In the genomic region with DNA sequence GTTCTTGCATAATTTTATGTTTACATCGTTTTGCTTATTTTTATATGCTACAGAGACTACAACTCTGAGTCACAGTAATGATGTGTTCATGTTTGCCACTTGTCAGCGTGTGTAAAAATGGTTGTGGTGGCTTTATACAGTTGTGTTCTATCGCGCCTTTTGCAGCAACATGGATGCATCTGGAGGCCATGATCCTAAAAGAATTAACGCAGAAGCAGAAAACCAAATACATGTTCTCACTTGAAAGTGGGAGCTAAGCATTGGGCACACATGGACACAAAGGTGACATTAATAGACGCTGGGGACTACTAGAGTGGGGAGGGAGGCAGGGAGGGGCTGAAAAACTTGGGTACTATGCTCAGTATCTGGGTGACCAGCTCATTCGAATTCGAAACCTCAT, we compare ENCODE assay signal across 8 cellular contexts. TPM values are rescaled to one million over a fixed set of nuclear protein-coding genes. Genes with fewer than 3 reads are reported as not detected.
DNase-seq lines count a peak whose midpoint lies in the region; ATAC-seq and TF ChIP-seq lines count a peak whose summit lies in the region.

No MANE protein-coding gene starts in this region.

- H3K27me3 ChIP-seq in skeletal muscle satellite cell (ENCODE audit: control insufficient read depth, insufficient read depth, low read length) = peaks cover 7% of the 10 kb centered on the region

- H3K4me3 ChIP-seq in WI38 (ENCODE audit: low read depth, low read length) = peak overlapping the region; percentile 71
- H3K4me3 ChIP-seq in fibroblast of mammary gland (ENCODE audit: control insufficient read depth, low read depth, low read length) = peak overlapping the region; percentile 97
- H3K4me3 ChIP-seq in skeletal muscle satellite cell (ENCODE audit: low read length) = peak overlapping the region; percentile 87

- TF ChIP-seq CTCF in WI38 (IDR thresholded peaks at IDR 0.05; ENCODE audit: low read depth, low read length) (no peak), fibroblast of mammary gland (conservative IDR thresholded peaks at IDR 0.05; ENCODE audit: control insufficient read depth, insufficient read depth, low read depth, low read length) (no peak)

- peaks cover 17% of the 10 kb centered on the region for H3K36me3 ChIP-seq in skeletal muscle satellite cell (ENCODE audit: insufficient read depth, low read length)

- no peak for ATAC-seq in GM19023 (IDR thresholded peaks at IDR 0.05; ENCODE audit: unreplicated experiment)

- peaks cover 11% of the 10 kb centered on the region for H3K4me1 ChIP-seq in skeletal muscle satellite cell (ENCODE audit: control insufficient read depth, insufficient read depth, low read length)

- peak; percentile 3 to 19 for DNase-seq in activated CD4-positive, alpha-beta T cell treated with anti-CD3 and anti-CD28 coated beads for 4 hours
- DNase-seq in activated CD4-positive, alpha-beta T cell treated with anti-CD3 and anti-CD28 coated beads for 1 hour = no peak
- DNase-seq in fibroblast of mammary gland (ENCODE audit: low read depth) (no peak), GM19240 (ENCODE audit: insufficient read length, low spot score) (no peak), NOMO-1 (lab: John Stamatoyannopoulos, UW; ENCODE audit: unreplicated experiment in 2 of 2) (no peak)

- no peaks in the 10 kb centered on the region for H3K9me3 ChIP-seq in skeletal muscle satellite cell (replicated peaks; ENCODE audit: low read length)

- H3K4me2 ChIP-seq in skeletal muscle satellite cell (ENCODE audit: low read length) = peak overlapping the region; percentile 88

- H3K9ac ChIP-seq in skeletal muscle satellite cell (ENCODE audit: low read depth, low read length) = peak overlapping the region; percentile 93

RNA-seq across cellular contexts. Expression of a gene that starts 1.0 kb away (rescaled TPM):
- total RNA-seq in skeletal muscle satellite cell (2012; rRNA removed) = 57.7 and 62.4 TPM in 2 replicates

RNA-seq across cellular contexts. Expression of a gene that starts 9.7 kb away (rescaled TPM):
- 15.5 and 17.5 TPM in 2 replicates for total RNA-seq in skeletal muscle satellite cell (2012; rRNA removed)

RNA-seq across cellular contexts. Expression of a gene that starts 39.6 kb away (rescaled TPM):
- total RNA-seq in skeletal muscle satellite cell (2012; rRNA removed) = 10.6 and 14.0 TPM in 2 replicates

RNA-seq across cellular contexts. Expression of a gene that starts 39.9 kb away (rescaled TPM):
- 1.0 and 1.7 TPM in 2 replicates for total RNA-seq in skeletal muscle satellite cell (2012; rRNA removed)

Comparison
In these comparisons a context has a peak if more than half of its experiments do, and no peak if none do; other contexts are left out.
1. DNase-seq: peak in activated CD4-positive, alpha-beta T cell treated with anti-CD3 and anti-CD28 coated beads for 4 hours (2 of 2); none in activated CD4-positive, alpha-beta T cell treated with anti-CD3 and anti-CD28 coated beads for 1 hour (single experiment), fibroblast of mammary gland (single experiment), GM19240 (single experiment) and NOMO-1 (0 of 2).
2. Peak in every context shown above with its lines, with median percentiles within 50 percentile points of each other: H3K4me3 ChIP-seq.